In genomic region chr1:78603206-78603605, GRCh38 we compare ENCODE assay signal across 24 cellular contexts.
"Had no signal": no experiment of that assay in that cellular context is flagged by ENCODE, and none has a peak within 500 bp of the region (broad histone marks: within the 10 kb centered on the region; RNA-seq: fewer than 3 reads in every experiment).

No MANE protein-coding gene starts in this region.

- H3K4me3 ChIP-seq: breast epithelium, Peyer's patch, SJCRH30 had no signal

- H3K27ac ChIP-seq: breast epithelium, Peyer's patch, RWPE1, SJCRH30, WERI-Rb-1 had no signal

- ATAC-seq: activated CD4-positive, alpha-beta T cell treated with anti-CD3 and anti-CD28 coated beads for 36 hours; activated T-helper 17 cell treated with anti-CD3 and anti-CD28 coated beads, Interleukin-2, amount 50 U/mL, for 72 hours; T-helper 17 cell had no signal

- DNase-seq: activated CD4-positive, alpha-beta memory T cell treated with anti-CD3 and anti-CD28 coated beads, Interleukin-2, amount 10 ng/mL, durations not matched to agents 7 days and 5 days; activated CD4-positive, alpha-beta T cell treated with anti-CD3 and anti-CD28 coated beads for 36 hours; activated CD4-positive, alpha-beta T cell treated with anti-CD3 and anti-CD28 coated beads, Interleukin-2, amount 50 U/mL, for 1 hour; activated gamma-delta T cell; activated naive CD4-positive, alpha-beta T cell treated with anti-CD3 and anti-CD28 coated beads for 36 hours; activated T-cell treated with anti-CD3 and anti-CD28 coated beads for 4 hours; activated T-cell treated with anti-CD3 and anti-CD28 coated beads, Interleukin-2, amount 50 U/mL, for 48 hours; central memory CD4-positive, alpha-beta T cell; Kasumi-1; NCI-H1105 treated with DMSO at 0.1 percent for 48 hours; NCI-H1436 treated with DMSO at 0.1 percent for 48 hours; NCI-H187 treated with DMSO at 0.1 percent for 48 hours; NCI-H2081 treated with DMSO at 0.1 percent for 48 hours; NCI-H446; NCI-H524; Peyer's patch; Right ventricle myocardium superior; SJCRH30; T-helper 17 cell; T-helper 9 cell; WERI-Rb-1 had no signal

- H3K27me3 ChIP-seq: breast epithelium, Peyer's patch, SJCRH30 had no signal

- H3K9me3 ChIP-seq: breast epithelium, Peyer's patch, SJCRH30 had no signal

- H3K4me1 ChIP-seq: breast epithelium, Peyer's patch, SJCRH30 had no signal

- H3K36me3 ChIP-seq: breast epithelium, Peyer's patch, SJCRH30, WERI-Rb-1 had no signal
